ENCODE assay signal across 13 cellular contexts in the genomic region with DNA sequence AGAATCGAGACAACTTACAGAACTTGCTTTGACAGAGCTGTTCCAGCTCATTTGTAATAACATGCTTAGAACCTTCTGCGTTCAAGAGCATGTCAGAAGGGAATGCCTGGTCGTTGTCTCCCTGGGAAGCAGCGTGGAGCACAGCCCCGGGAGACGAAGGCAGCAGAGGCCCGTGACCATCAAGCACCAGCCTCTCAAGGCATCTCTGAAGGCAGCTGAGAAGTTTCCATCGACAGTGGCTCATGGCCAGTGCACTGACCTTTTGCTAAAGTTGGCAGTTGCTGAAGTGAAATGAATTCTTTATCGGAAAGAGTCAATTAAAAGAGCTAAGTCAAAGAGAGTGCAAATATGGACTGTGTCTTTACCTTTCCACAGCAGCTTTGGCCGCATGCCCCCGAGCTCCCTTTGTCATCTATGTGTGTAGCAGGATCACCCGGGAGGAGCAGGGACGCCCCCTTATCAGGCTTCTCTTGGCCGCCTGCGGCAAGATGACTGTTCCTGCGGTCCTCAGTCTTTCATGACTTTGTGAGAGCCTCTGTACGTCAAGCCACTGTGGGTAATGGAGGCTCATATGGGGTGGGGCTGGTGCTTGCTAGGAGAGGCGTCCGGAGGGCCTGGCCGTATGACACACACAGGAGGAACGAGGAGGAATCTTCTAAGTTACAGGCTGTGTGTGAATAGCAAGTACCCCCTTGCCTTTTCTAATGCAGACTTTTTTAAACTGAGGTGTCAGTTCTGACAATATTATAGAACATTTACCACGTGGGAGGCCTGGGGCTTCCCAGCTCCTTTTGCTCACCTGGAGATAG. TPM values are rescaled to one million over a fixed set of nuclear protein-coding genes. Genes with fewer than 3 reads are reported as not detected.
DNase-seq lines count a peak whose midpoint lies in the region; ATAC-seq and TF ChIP-seq lines count a peak whose summit lies in the region.
"Had no signal": no experiment of that assay in that cellular context is flagged by ENCODE, and none has a peak within 500 bp of the region (broad histone marks: within the 10 kb centered on the region; RNA-seq: fewer than 3 reads in every experiment).

No MANE protein-coding gene starts in this region.

- H3K9ac ChIP-seq in Loucy (ENCODE audit: low read depth, low read length, poor library complexity, severe bottlenecking): peak overlapping the region; percentile 21

- H2AFZ ChIP-seq in Loucy (ENCODE audit: low read length): no peak overlapping the region

- H3K27ac ChIP-seq in AG04450 (ENCODE audit: low read depth, low read length): peak overlapping the region; percentile 61
- H3K27ac ChIP-seq: C4-2B had no signal

- POLR2A ChIA-PET in AG04450 (lab: Yijun Ruan, JAX): interaction anchor here (0.6 kb wide), 1 partner anchor 8 kb away, joined by 3 read pairs; no protein-coding TSS in a partner anchor

- no peaks in the 10 kb centered on the region for H3K9me2 ChIP-seq in Loucy (replicated peaks; ENCODE audit: low read depth, low read length)

- ATAC-seq in HG03432 (IDR thresholded peaks at IDR 0.05; ENCODE audit: unreplicated experiment) (no peak), GM19351 (IDR thresholded peaks at IDR 0.05; ENCODE audit: unreplicated experiment) (no peak)

- H3K4me1 Mint-ChIP-seq in nephron progenitor cell: peaks cover 57% of the 10 kb centered on the region

- peaks cover 100% of the 10 kb centered on the region for H3K79me2 ChIP-seq in Loucy (ENCODE audit: insufficient read depth, low read length)

- TF ChIP-seq CTCF in AG04450 (IDR thresholded peaks at IDR 0.05; ENCODE audit: low read depth, low read length) (no peak), Loucy (conservative IDR thresholded peaks at IDR 0.05; ENCODE audit: low read length) (no peak; the same call in 1 of the 2 replicates), fibroblast of pulmonary artery (IDR thresholded peaks at IDR 0.05; ENCODE audit: low read length, missing control alignments) (no peak), nephron progenitor cell (IDR thresholded peaks at IDR 0.05) (no peak)

- no peaks in the 10 kb centered on the region for H3F3A ChIP-seq in Loucy (ENCODE audit: low read depth)

- H3K4me3 ChIP-seq in AG04450 (ENCODE audit: low read depth, low read length) (no peak overlapping the region), Loucy (ENCODE audit: low read length, poor library complexity, severe bottlenecking) (no peak overlapping the region), fibroblast of pulmonary artery (replicated peaks; ENCODE audit: low read depth, low read length) (no peak overlapping the region)

- CTCF ChIA-PET in AG04450 (lab: Charles Lee): interaction anchor here (0.6 to 2.5 kb wide), 6 partner anchors 9 to 79 kb away, joined by 3 to 10 read pairs (median 3); a partner anchor contains a TSS

- DNase-seq in AG04450 (ENCODE audit: low read depth, low spot score) (no peak), fibroblast of pulmonary artery (ENCODE audit: low read depth) (peak; percentile 44), nephron progenitor cell (no peak), GDM1 (lab: John Stamatoyannopoulos, UW) (no peak), NCI-H2196 (lab: John Stamatoyannopoulos, UW; ENCODE audit: unreplicated experiment) (no peak)
- DNase-seq: activated CD8-positive, alpha-beta memory T cell treated with anti-CD3 and anti-CD28 coated beads, Interleukin-2, amount 50 U/mL, for 48 hours; foreskin fibroblast; NCI-H1092; NCI-H774 had no signal

- H3K27ac Mint-ChIP-seq in nephron progenitor cell: peak overlapping the region; percentile 49

- peaks cover 78% of the 10 kb centered on the region for H4K20me1 ChIP-seq in Loucy (ENCODE audit: insufficient read depth, low read length, poor library complexity, severe bottlenecking)

- H3K27me3 ChIP-seq in AG04450 (ENCODE audit: control insufficient read depth, insufficient read depth, low read length) (no peaks in the 10 kb centered on the region), Loucy (ENCODE audit: insufficient read depth, low read length, poor library complexity, severe bottlenecking) (no peaks in the 10 kb centered on the region)

- H3K27me3 Mint-ChIP-seq in nephron progenitor cell (ENCODE audit: low read depth, poor library complexity): no peaks in the 10 kb centered on the region

- H3K9me3 ChIP-seq in AG04450 (ENCODE audit: control insufficient read depth, insufficient read depth, low read length) (peaks cover 8% of the 10 kb centered on the region), Loucy (ENCODE audit: insufficient read depth, low read depth, low read length) (no peaks in the 10 kb centered on the region)

- peaks cover 7% of the 10 kb centered on the region for H3K9me3 Mint-ChIP-seq in nephron progenitor cell

- H3K36me3 ChIP-seq in Loucy (ENCODE audit: insufficient read depth, low read length): peaks cover 20% of the 10 kb centered on the region; the same call in 1 of the 2 replicates

- no peak overlapping the region for H3K4me3 Mint-ChIP-seq in nephron progenitor cell

- peak overlapping the region; percentile 96 for H3K4me2 ChIP-seq in Loucy (ENCODE audit: low read depth, low read length, poor library complexity, severe bottlenecking)

- H3K4me1 ChIP-seq in Loucy (ENCODE audit: insufficient read depth, low read length, poor library complexity, severe bottlenecking): peaks cover 66% of the 10 kb centered on the region

- peaks cover 29% of the 10 kb centered on the region for H3K36me3 Mint-ChIP-seq in nephron progenitor cell (ENCODE audit: low read depth)

RNA-seq across cellular contexts. Expression of a gene that starts 54.2 kb away (rescaled TPM):
- polyA plus RNA-seq in AG04450 (2011; rRNA removed): 0.38 and 0.51 TPM in 2 replicates
- 0.35 and 0.41 TPM in 2 replicates for polyA minus RNA-seq in AG04450 (2011; rRNA and poly(A)+ RNA removed)
